In genomic region chr18:13547347-13547746, GRCh38 we compare ENCODE assay signal across 16 cellular contexts.
DNase-seq lines count a peak whose midpoint lies in the region; ATAC-seq and TF ChIP-seq lines count a peak whose summit lies in the region.
"Had no signal": no experiment of that assay in that cellular context is flagged by ENCODE, and none has a peak within 500 bp of the region (broad histone marks: within the 10 kb centered on the region; RNA-seq: fewer than 3 reads in every experiment).

No MANE protein-coding gene starts in this region.

- H3K4me1 Mint-ChIP-seq in Caco-2 (ENCODE audit: low read depth, unreplicated experiment), result peaks cover 3% of the 10 kb centered on the region

- CTCF ChIA-PET in Caco-2 (lab: Charles Lee), result no interaction called here

- no peaks in the 10 kb centered on the region for H3K36me3 Mint-ChIP-seq in Caco-2 (ENCODE audit: insufficient read depth, unreplicated experiment)

- H3K36me3 ChIP-seq in gastroesophageal sphincter (no peaks in the 10 kb centered on the region), gastrocnemius medialis (no peaks in the 10 kb centered on the region), Caco-2 (ENCODE audit: control insufficient read depth, insufficient read depth, low read length) (no peaks in the 10 kb centered on the region)

- H3K27me3 ChIP-seq in gastroesophageal sphincter (no peaks in the 10 kb centered on the region), gastrocnemius medialis (no peaks in the 10 kb centered on the region), Caco-2 (replicated peaks; ENCODE audit: control insufficient read depth, insufficient read depth, low read length) (no peaks in the 10 kb centered on the region)

- DNase-seq in D341Med (ENCODE audit: low spot score) (peak; percentile 6), NCI-H2029 treated with DMSO at 0.1 percent for 48 hours (lab: John Stamatoyannopoulos, UW) (peak; percentile 28), gastrocnemius medialis (no peak), Caco-2 (no peak), kidney glomerular epithelial cell (lab: John Stamatoyannopoulos, UW) (no peak), T-helper 1 cell (no peak), NCI-H2171 treated with DMSO at 0.1 percent for 48 hours (lab: John Stamatoyannopoulos, UW) (no peak)
- DNase-seq: H7, NCI-H1048, NCI-H146, NCI-H446, NCI-H774, PC-9 had no signal

- in situ Hi-C loops in gastrocnemius medialis (cut with MboI; ENCODE audit: low sequenced_read_pairs in 4 of 4), result loop anchor here in 1 of 4 donors (25.0 kb wide), 1 partner anchor 335 kb away; the partner anchor contains the start of gene LDLRAD4

- TF ChIP-seq CTCF in gastroesophageal sphincter (IDR thresholded peaks at IDR 0.05), result no peak
- no peak for TF ChIP-seq CTCF in gastrocnemius medialis (IDR thresholded peaks at IDR 0.05 in 4 of 5, conservative IDR thresholded peaks at IDR 0.05 in 1 of 5)
- no peak for TF ChIP-seq CTCF in Caco-2 (IDR thresholded peaks at IDR 0.05; ENCODE audit: insufficient read depth in 1 of 2, low read depth in 1 of 2, low read length in 1 of 2, severe bottlenecking in 1 of 2, unreplicated experiment in 1 of 2)

- no peak for TF ChIP-seq EP300 in gastroesophageal sphincter (IDR thresholded peaks at IDR 0.05)

- no peak overlapping the region for H3K27ac Mint-ChIP-seq in Caco-2 (ENCODE audit: unreplicated experiment)

- no peaks in the 10 kb centered on the region for H3K9me3 ChIP-seq in gastroesophageal sphincter
- H3K9me3 ChIP-seq in gastrocnemius medialis, result no peaks in the 10 kb centered on the region
- H3K9me3 ChIP-seq in Caco-2, result peaks cover 3% of the 10 kb centered on the region; the same call in 1 of the 2 replicates
- H3K9me3 ChIP-seq: A549 had no signal

- TF ChIP-seq POLR2A in gastroesophageal sphincter (IDR thresholded peaks at IDR 0.05) (no peak), gastrocnemius medialis (IDR thresholded peaks at IDR 0.05) (no peak)

- H3K4me1 ChIP-seq in gastroesophageal sphincter (peaks cover 0 to 96% (median 23%) of the 10 kb centered on the region in 3 donors), gastrocnemius medialis (peaks cover 21 to 24% of the 10 kb centered on the region in 2 donors), Caco-2 (peaks cover 3% of the 10 kb centered on the region; the same call in 1 of the 2 replicates)

- intact Hi-C loops in gastrocnemius medialis (cut with DNase I; ENCODE audit: low total_unique reads), result loop anchor here (1.0 kb wide), 1 partner anchor 47 kb away; no protein-coding TSS in a partner anchor
- intact Hi-C loops in Caco-2 (cut with micrococcal nuclease; ENCODE audit: unreplicated experiment), result no loop called here

- no TSS peak for BruUV-seq in Caco-2 (replicated peaks; lab: Mats Ljungman, UMichigan)

- POLR2A ChIA-PET in Caco-2 (lab: Charles Lee), result no interaction called here

- H3K4me3 Mint-ChIP-seq in Caco-2 (ENCODE audit: unreplicated experiment), result no peak overlapping the region
- H3K4me3 Mint-ChIP-seq: CD14-positive monocyte had no signal

- H3K4me3 ChIP-seq in gastroesophageal sphincter (no peak overlapping the region), gastrocnemius medialis (no peak overlapping the region), Caco-2 (ENCODE audit: low read depth, low read length) (no peak overlapping the region)
- H3K4me3 ChIP-seq: A549, PC-9 had no signal

- WGBS in gastroesophageal sphincter (ENCODE audit: low coverage in 1 of 2), 2 donors, result 60 to 83% methylated on average over 1 of the region's 10 CpGs

- ATAC-seq in gastroesophageal sphincter, result no peak
- peak; percentile 45 to 65 for ATAC-seq in gastrocnemius medialis

- H3K27ac ChIP-seq in gastroesophageal sphincter, result peak overlapping the region in 3 of 4 donors; percentile 70 to 82 (median 73)
- peak overlapping the region in 1 of 4 donors; percentile 42 for H3K27ac ChIP-seq in gastrocnemius medialis
- H3K27ac ChIP-seq: A549, PC-9 had no signal

- H3K9me3 Mint-ChIP-seq in Caco-2 (ENCODE audit: unreplicated experiment), result no peaks in the 10 kb centered on the region

- H3K27me3 Mint-ChIP-seq in Caco-2 (ENCODE audit: insufficient read depth, unreplicated experiment), result peaks cover 11% of the 10 kb centered on the region

Comparison
In these comparisons a context has a peak if more than half of its experiments do, and no peak if none do; other contexts are left out.
1. DNase-seq: peak in D341Med (single experiment) and NCI-H2029 treated with DMSO at 0.1 percent for 48 hours (single experiment); none in gastrocnemius medialis (0 of 2), Caco-2 (0 of 2), kidney glomerular epithelial cell (single experiment), T-helper 1 cell (0 of 5) and NCI-H2171 treated with DMSO at 0.1 percent for 48 hours (single experiment).